Comparison of ENCODE assay signal across 1 cellular context in the genomic region with DNA sequence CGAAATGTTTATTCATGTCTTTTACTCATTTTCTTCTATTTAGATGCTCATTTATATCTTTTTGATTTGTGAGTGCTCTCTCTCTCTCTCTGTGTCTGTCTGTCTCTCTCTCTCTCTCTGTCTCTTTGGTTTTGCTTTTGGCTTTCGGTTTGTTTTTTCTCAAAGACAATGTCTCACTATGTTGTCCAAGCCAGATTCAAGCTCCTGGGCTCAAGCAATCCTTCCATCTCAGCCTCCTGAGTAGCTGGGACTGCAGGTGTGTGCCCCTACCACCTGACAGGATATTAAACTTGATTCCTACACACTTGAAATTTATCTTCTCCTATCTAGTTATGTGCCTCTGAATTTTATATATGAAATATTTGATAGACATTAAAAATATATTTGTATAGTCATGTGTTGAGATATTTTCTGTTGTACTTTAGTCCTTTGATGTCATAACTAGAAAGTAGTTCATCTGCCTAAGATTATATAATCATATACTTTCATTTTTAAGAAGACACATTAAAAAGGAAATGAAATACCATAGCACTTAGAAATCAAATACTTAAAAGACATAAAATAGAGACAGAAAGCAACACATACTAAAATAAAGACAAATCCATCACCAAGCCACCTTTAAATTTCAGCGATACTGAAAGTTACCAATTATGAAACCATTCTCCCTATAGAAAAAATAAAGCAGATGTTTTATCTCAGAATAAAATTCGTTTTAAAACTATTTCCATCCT.
TF ChIP-seq lines count a peak whose summit lies in the region.

No MANE protein-coding gene starts in this region.

TF ChIP-seq in SK-N-SH, 30 proteins besides CTCF, POLR2A, EP300 and RAD21 (continued from another document):
- TF ChIP-seq, protein P1, sequence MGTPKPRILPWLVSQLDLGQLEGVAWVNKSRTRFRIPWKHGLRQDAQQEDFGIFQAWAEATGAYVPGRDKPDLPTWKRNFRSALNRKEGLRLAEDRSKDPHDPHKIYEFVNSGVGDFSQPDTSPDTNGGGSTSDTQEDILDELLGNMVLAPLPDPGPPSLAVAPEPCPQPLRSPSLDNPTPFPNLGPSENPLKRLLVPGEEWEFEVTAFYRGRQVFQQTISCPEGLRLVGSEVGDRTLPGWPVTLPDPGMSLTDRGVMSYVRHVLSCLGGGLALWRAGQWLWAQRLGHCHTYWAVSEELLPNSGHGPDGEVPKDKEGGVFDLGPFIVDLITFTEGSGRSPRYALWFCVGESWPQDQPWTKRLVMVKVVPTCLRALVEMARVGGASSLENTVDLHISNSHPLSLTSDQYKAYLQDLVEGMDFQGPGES (IDR thresholded peaks at IDR 0.05; ENCODE audit: low read depth, low read length): no peak
- TF ChIP-seq POLR2AphosphoS5 (IDR thresholded peaks at IDR 0.05; ENCODE audit: low read depth, low read length): no peak
- TF ChIP-seq FOXJ3 (CRISPR knock-in tag; IDR thresholded peaks at IDR 0.05): no peak
